In genomic region chr20:46204594-46205205, GRCh38 we compare ENCODE assay signal across 21 cellular contexts.
DNase-seq lines count a peak whose midpoint lies in the region; ATAC-seq and TF ChIP-seq lines count a peak whose summit lies in the region.
"Had no signal": no experiment of that assay in that cellular context is flagged by ENCODE, and none has a peak within 500 bp of the region (broad histone marks: within the 10 kb centered on the region; RNA-seq: fewer than 3 reads in every experiment).

No MANE protein-coding gene starts in this region.

- DNase-seq in NCI-H524 (lab: John Stamatoyannopoulos, UW) (peak; percentile 26 to 65), NCI-H524 treated with DMSO at 0.1 percent for 48 hours (lab: John Stamatoyannopoulos, UW) (no peak), NCI-H2171 treated with DMSO at 0.1 percent for 48 hours (lab: John Stamatoyannopoulos, UW) (peak; percentile 86), testis (peak; percentile 60), uterus (no peak), tibial nerve (ENCODE audit: low spot score in 2 of 2) (no peak)
- DNase-seq in central memory CD8-positive, alpha-beta T cell (ENCODE audit: low spot score in 2 of 2): no peak
- DNase-seq: activated CD4-positive, alpha-beta memory T cell treated with anti-CD3 and anti-CD28 coated beads for 36 hours; activated CD8-positive, alpha-beta memory T cell treated with anti-CD3 and anti-CD28 coated beads, Interleukin-2, amount 50 U/mL, for 48 hours; BE2C; cerebellar nuclear complex; head of caudate nucleus; HFFc6; NCI-H1105; NCI-H82; upper lobe of left lung had no signal

- intact Hi-C loops in testis (cut with DNase I; ENCODE audit: low total_unique reads) (no loop called here), uterus (cut with DNase I; ENCODE audit: low total_unique reads) (no loop called here)

- TF ChIP-seq EP300 in tibial nerve (IDR thresholded peaks at IDR 0.05): no peak

- no peaks in the 10 kb centered on the region for H3K9me3 Mint-ChIP-seq in central memory CD8-positive, alpha-beta T cell
- H3K9me3 Mint-ChIP-seq: activated CD4-positive, alpha-beta memory T cell treated with anti-CD3 and anti-CD28 coated beads for 36 hours; activated T-helper 2 cell treated with anti-CD3 and anti-CD28 coated beads, Interferon-gamma antibody, Interleukin-2, Interleukin-4, amounts not matched to agents 10 μg/mL and 5 μg/mL and 100 μg/mL, durations not matched to agents 14 hours and 24 hours and 36 hours; HFFc6 had no signal

- peaks cover 67% of the 10 kb centered on the region for H3K27me3 Mint-ChIP-seq in central memory CD8-positive, alpha-beta T cell

- H3K4me1 ChIP-seq in testis (peaks cover 43% of the 10 kb centered on the region), uterus (no peaks in the 10 kb centered on the region), tibial nerve (peaks cover 0 to 61% (median 7%) of the 10 kb centered on the region in 4 donors)

- peak; percentile 46 for ATAC-seq in central memory CD8-positive, alpha-beta T cell (replicated peaks; ENCODE audit: extremely low read depth, poor library complexity, severe bottlenecking)
- no peak for ATAC-seq in GM18502 (IDR thresholded peaks at IDR 0.05; ENCODE audit: poor library complexity, unreplicated experiment)
- ATAC-seq: Right ventricle myocardium inferior had no signal

- H3K9me3 ChIP-seq in testis (no peaks in the 10 kb centered on the region), uterus (no peaks in the 10 kb centered on the region), tibial nerve (no peaks in the 10 kb centered on the region)
- H3K9me3 ChIP-seq: BE2C, upper lobe of left lung had no signal

- H3K36me3 ChIP-seq in testis (ENCODE audit: low read depth, missing control alignments) (no peaks in the 10 kb centered on the region), uterus (no peaks in the 10 kb centered on the region), tibial nerve (no peaks in the 10 kb centered on the region)
- H3K36me3 ChIP-seq: BE2C, upper lobe of left lung had no signal

- H3K27me3 ChIP-seq in testis (no peaks in the 10 kb centered on the region), uterus (no peaks in the 10 kb centered on the region), tibial nerve (peaks cover 0 to 49% of the 10 kb centered on the region in 2 donors)
- H3K27me3 ChIP-seq: BE2C had no signal

- H3K27ac Mint-ChIP-seq in central memory CD8-positive, alpha-beta T cell (ENCODE audit: low read depth): no peak overlapping the region
- H3K27ac Mint-ChIP-seq: activated CD4-positive, alpha-beta memory T cell treated with anti-CD3 and anti-CD28 coated beads for 36 hours; activated naive CD8-positive, alpha-beta T cell; activated T-helper 2 cell treated with anti-CD3 and anti-CD28 coated beads, Interferon-gamma antibody, Interleukin-2, Interleukin-4, amounts not matched to agents 10 μg/mL and 5 μg/mL and 100 μg/mL, durations not matched to agents 14 hours and 24 hours and 36 hours; HFFc6 had no signal

- TF ChIP-seq POLR2A in testis (IDR thresholded peaks at IDR 0.05) (no peak), uterus (IDR thresholded peaks at IDR 0.05) (no peak), tibial nerve (IDR thresholded peaks at IDR 0.05) (no peak)

- no peak overlapping the region for H3K4me3 ChIP-seq in testis
- H3K4me3 ChIP-seq in uterus: no peak overlapping the region
- no peak overlapping the region for H3K4me3 ChIP-seq in tibial nerve
- H3K4me3 ChIP-seq: skin epidermis, upper lobe of left lung had no signal

- H3K4me3 Mint-ChIP-seq in central memory CD8-positive, alpha-beta T cell: no peak overlapping the region
- H3K4me3 Mint-ChIP-seq: activated CD4-positive, alpha-beta memory T cell treated with anti-CD3 and anti-CD28 coated beads for 36 hours; activated naive CD8-positive, alpha-beta T cell; HFFc6 had no signal

- WGBS in testis, 2 donors: 46 to 63% methylated on average over 7 to 8 of the region's 8 CpGs
- WGBS in tibial nerve, 2 donors: 26 to 37% methylated on average over 8 of the region's 8 CpGs

- TF ChIP-seq CTCF in testis (IDR thresholded peaks at IDR 0.05) (no peak), uterus (IDR thresholded peaks at IDR 0.05) (no peak), tibial nerve (IDR thresholded peaks at IDR 0.05) (no peak)

- no peak overlapping the region for H3K27ac ChIP-seq in testis
- H3K27ac ChIP-seq in uterus: no peak overlapping the region
- H3K27ac ChIP-seq in tibial nerve: peak overlapping the region in 1 of 4 donors; percentile 62
- H3K27ac ChIP-seq: skin epidermis, upper lobe of left lung had no signal

- peaks cover 26% of the 10 kb centered on the region for H3K4me1 Mint-ChIP-seq in central memory CD8-positive, alpha-beta T cell

- peaks cover 1% of the 10 kb centered on the region for H3K36me3 Mint-ChIP-seq in central memory CD8-positive, alpha-beta T cell (ENCODE audit: insufficient read depth)
- H3K36me3 Mint-ChIP-seq: activated CD4-positive, alpha-beta memory T cell treated with anti-CD3 and anti-CD28 coated beads for 36 hours; activated naive CD8-positive, alpha-beta T cell had no signal

Comparison
In these comparisons a context has a peak if more than half of its experiments do, and no peak if none do; other contexts are left out.
1. DNase-seq: peak in NCI-H524 (2 of 2), NCI-H2171 treated with DMSO at 0.1 percent for 48 hours (single experiment) and testis (single experiment); none in NCI-H524 treated with DMSO at 0.1 percent for 48 hours (single experiment), central memory CD8-positive, alpha-beta T cell (0 of 2), uterus (0 of 2) and tibial nerve (0 of 2).